In genomic region chr11:64239662-64240466, GRCh38 we compare ENCODE assay signal across 8 cellular contexts. TPM values are rescaled to one million over a fixed set of nuclear protein-coding genes. Genes with fewer than 3 reads are reported as not detected.
A peak's percentile ranks its signal among the peaks of the same experiment; 100 is the strongest.
DNase-seq lines count a peak whose midpoint lies in the region; ATAC-seq, FAIRE-seq and TF ChIP-seq lines count a peak whose summit lies in the region.

No MANE protein-coding gene starts in this region.

- H3K9me3 Mint-ChIP-seq in endothelial cell (ENCODE audit: unreplicated experiment): no peaks in the 10 kb centered on the region

- peak overlapping the region; percentile 90 for H3K4me3 Mint-ChIP-seq in endothelial cell (ENCODE audit: unreplicated experiment)

- WGBS in pancreas, 2 donors: 65 to 66% methylated on average over 12 of the region's 12 CpGs

- H3K27ac ChIP-seq in left ventricle myocardium inferior (replicated peaks) (peak overlapping the region; percentile 100), PC-9 (peak overlapping the region; percentile 97), pancreas (peak overlapping the region; percentile 97 to 100 (median 98))

- peak overlapping the region; percentile 90 for H3K27ac Mint-ChIP-seq in endothelial cell (ENCODE audit: unreplicated experiment)

- peaks cover 54% of the 10 kb centered on the region for H3F3A ChIP-seq in PC-9 (ENCODE audit: insufficient read depth, low read depth)

- H3K4me1 Mint-ChIP-seq in endothelial cell (ENCODE audit: unreplicated experiment): peaks cover 11% of the 10 kb centered on the region

- peaks cover 11% of the 10 kb centered on the region for H3K36me3 Mint-ChIP-seq in endothelial cell (ENCODE audit: low read depth, unreplicated experiment)

- no peaks in the 10 kb centered on the region for H3K9me2 ChIP-seq in PC-9 (ENCODE audit: insufficient read depth)

- H3K9me3 ChIP-seq in left ventricle myocardium inferior (replicated peaks) (no peaks in the 10 kb centered on the region), PC-9 (ENCODE audit: insufficient read depth, low read depth) (no peaks in the 10 kb centered on the region), pancreas (no peaks in the 10 kb centered on the region)

- H3K36me3 ChIP-seq in left ventricle myocardium inferior: peaks cover 34% of the 10 kb centered on the region
- H3K36me3 ChIP-seq in PC-9 (ENCODE audit: low read depth): peaks cover 10% of the 10 kb centered on the region
- no peaks in the 10 kb centered on the region for H3K36me3 ChIP-seq in pancreas

- peaks cover 14% of the 10 kb centered on the region for H4K20me1 ChIP-seq in PC-9 (ENCODE audit: insufficient read depth)

- no peaks in the 10 kb centered on the region for H3K27me3 ChIP-seq in left ventricle myocardium inferior (ENCODE audit: low read depth)
- H3K27me3 ChIP-seq in PC-9 (ENCODE audit: insufficient read depth, low read depth): no peaks in the 10 kb centered on the region
- no peaks in the 10 kb centered on the region for H3K27me3 ChIP-seq in pancreas

- peaks cover 68% of the 10 kb centered on the region for H3K4me1 ChIP-seq in left ventricle myocardium inferior
- peaks cover 46% of the 10 kb centered on the region for H3K4me1 ChIP-seq in PC-9 (replicated peaks; ENCODE audit: insufficient read depth)
- peaks cover 29 to 57% (median 51%) of the 10 kb centered on the region in 3 donors for H3K4me1 ChIP-seq in pancreas

- TF ChIP-seq CTCF in left ventricle myocardium inferior (IDR thresholded peaks at IDR 0.05; ENCODE audit: borderline replicate concordance) (no peak), PC-9 (conservative IDR thresholded peaks at IDR 0.05) (no peak), endothelial cell (IDR thresholded peaks at IDR 0.05; ENCODE audit: unreplicated experiment) (no peak), pancreas (IDR thresholded peaks at IDR 0.05) (no peak)

- peaks cover 25% of the 10 kb centered on the region for H3K27me3 Mint-ChIP-seq in endothelial cell (ENCODE audit: unreplicated experiment)

- H3K4me2 ChIP-seq in PC-9: peak overlapping the region; percentile 95

- no TSS peak for BruUV-seq in PC-9 (replicated peaks; lab: Mats Ljungman, UMichigan)

- DNase-seq in left ventricle myocardium inferior: no peak
- DNase-seq in left cardiac atrium: no peak
- DNase-seq in PC-9: peak in 1 of 2 experiments; percentile 37
- DNase-seq in endothelial cell (ENCODE audit: low spot score): no peak
- DNase-seq in pancreas: peak in 1 of 6 donors; percentile 49
- no peak for DNase-seq in stimulated activated CD4-positive, alpha-beta T cell treated with anti-CD3 and anti-CD28 coated beads, Interleukin-4, amount 100 ng/mL, for 4 hours
- DNase-seq in T1000 (lab: John Stamatoyannopoulos, UW): no peak
- DNase-seq in NK-92 treated with Interleukin-12 subunit alpha and Interleukin-12 subunit beta, amount 100 ng/mL, for 24 hours (lab: John Stamatoyannopoulos, UW): no peak

- no peak for FAIRE-seq in pancreas (lab: Jason Lieb, UNC)

- CTCF ChIA-PET in PC-9 (lab: Charles Lee): interaction anchor here (0.5 to 1.1 kb wide), 3 partner anchors 27 to 449 kb away, joined by 3 to 15 read pairs (median 6); no protein-coding TSS in a partner anchor

- ATAC-seq in left cardiac atrium (no peak), pancreas (no peak)

- POLR2A ChIA-PET in PC-9 (lab: Charles Lee; ENCODE audit: unreplicated experiment): no interaction called here

- intact Hi-C loops in left ventricle myocardium inferior (cut with micrococcal nuclease) (no loop called here), left cardiac atrium (cut with DNase I) (no loop called here), PC-9 (cut with micrococcal nuclease; ENCODE audit: unreplicated experiment) (loop anchor here (1.0 to 2.0 kb wide), 3 partner anchors 10 to 77 kb away; partner anchors contain the start of genes DNAJC4, ESRRA and TRMT112), pancreas (cut with DNase I) (no loop called here)

- peak overlapping the region; percentile 84 for H3K4me3 ChIP-seq in left ventricle myocardium inferior
- peak overlapping the region; percentile 90; the same call in 1 of the 2 replicates for H3K4me3 ChIP-seq in PC-9
- peak overlapping the region in 2 of 4 donors; percentile 78 for H3K4me3 ChIP-seq in pancreas

- no peak overlapping the region for H2AFZ ChIP-seq in PC-9

- peaks cover 45% of the 10 kb centered on the region for H3K79me2 ChIP-seq in PC-9 (ENCODE audit: low read depth)

RNA-seq across cellular contexts. Expression of gene FKBP2, which starts 1.0 kb away (rescaled TPM):
- 45.5 TPM for total RNA-seq in left ventricle myocardium inferior
- total RNA-seq in left cardiac atrium: 10 to 100 TPM; 63.9 to 66.9 TPM
- 84.2 and 93.2 TPM in 2 replicates for total RNA-seq in PC-9 (2021)
- 35.3 TPM for total RNA-seq in endothelial cell (ENCODE audit: unreplicated experiment)
- total RNA-seq in pancreas: 10 to 100 TPM; 37.8 to 64.1 (median 45.6) TPM
- polyA plus RNA-seq in pancreas: 100 to 1,000 TPM; 307 to 344 TPM

RNA-seq across cellular contexts. Expression of gene VEGFB, which starts 5.5 kb away (rescaled TPM):
- total RNA-seq in left ventricle myocardium inferior (272 TPM), left cardiac atrium (100 to 1,000 TPM; 276 to 310 TPM), PC-9 (2021) (110 and 129 TPM in 2 replicates), endothelial cell (ENCODE audit: unreplicated experiment) (11.5 TPM), pancreas (10 to 100 TPM; 54.1 to 87.1 (median 62.2) TPM)
- 100 to 1,000 TPM in 1 of 2 donors, 10 to 100 TPM in 1; 61.2 to 115 TPM for polyA plus RNA-seq in pancreas

RNA-seq across cellular contexts. Expression of gene PPP1R14B, which starts 6.9 kb away (rescaled TPM):
- total RNA-seq in left ventricle myocardium inferior (102 TPM), left cardiac atrium (100 to 1,000 TPM; 122 to 135 TPM), PC-9 (2021) (385 and 435 TPM in 2 replicates), endothelial cell (ENCODE audit: unreplicated experiment) (201 TPM), pancreas (100 to 1,000 TPM; 106 to 177 (median 119) TPM)
- polyA plus RNA-seq in pancreas: 100 to 1,000 TPM in 1 of 2 donors, 10 to 100 TPM in 1; 81.6 to 180 TPM

RNA-seq across cellular contexts. Expression of gene DNAJC4, which starts 9.5 kb away (rescaled TPM):
- 59.9 TPM for total RNA-seq in left ventricle myocardium inferior
- 10 to 100 TPM; 49.2 to 49.3 TPM for total RNA-seq in left cardiac atrium
- 55.0 and 57.1 TPM in 2 replicates for total RNA-seq in PC-9 (2021)
- total RNA-seq in endothelial cell (ENCODE audit: unreplicated experiment): 38.0 TPM
- 10 to 100 TPM; 28.1 to 39.1 (median 33.0) TPM for total RNA-seq in pancreas
- polyA plus RNA-seq in pancreas: 100 to 1,000 TPM in 1 of 2 donors, 10 to 100 TPM in 1; 92.9 to 125 TPM

RNA-seq across cellular contexts. Expression of gene PLCB3, which starts 11.5 kb away (rescaled TPM):
- 10.0 TPM for total RNA-seq in left ventricle myocardium inferior
- 10 to 100 TPM; 13.6 to 14.4 TPM for total RNA-seq in left cardiac atrium
- 73.2 and 79.6 TPM in 2 replicates for total RNA-seq in PC-9 (2021)
- total RNA-seq in endothelial cell (ENCODE audit: unreplicated experiment): 51.0 TPM
- 10 to 100 TPM in 1 of 6 donors, 1 to 10 TPM in 5; 5.7 to 13.1 (median 6.9) TPM for total RNA-seq in pancreas
- 10 to 100 TPM in 1 of 2 donors, 1 to 10 TPM in 1; 6.5 to 11.8 TPM for polyA plus RNA-seq in pancreas
